6 cellular contexts compared by ENCODE assay signal in the genomic region with DNA sequence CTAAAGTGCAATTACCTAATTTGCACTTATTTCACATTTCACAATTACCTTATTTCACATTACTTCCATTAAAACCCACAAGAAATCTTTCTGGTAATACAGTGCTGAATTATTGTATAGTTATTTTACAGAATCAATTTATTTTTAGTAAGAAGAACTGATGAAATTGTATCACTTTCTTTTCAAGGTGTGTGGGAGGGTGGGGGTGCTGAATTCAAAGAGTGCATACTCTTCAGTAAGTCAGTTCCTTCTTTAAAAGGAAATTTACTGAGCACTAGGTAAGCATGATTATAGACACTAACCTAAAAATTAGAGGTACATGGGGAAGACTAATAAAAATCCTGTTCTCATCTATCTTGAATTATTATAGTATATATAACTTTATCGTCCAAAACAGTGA.
"Had no signal": no experiment of that assay in that cellular context is flagged by ENCODE, and none has a peak within 500 bp of the region (broad histone marks: within the 10 kb centered on the region; RNA-seq: fewer than 3 reads in every experiment).

No MANE protein-coding gene starts in this region.

- H3K27ac ChIP-seq: HL-60 had no signal

- DNase-seq: IMR-90, KBM-7, KG1 had no signal

- H3K4me3 ChIP-seq: K562 had no signal

- ATAC-seq: HepG2, K562 had no signal
